Comparison of ENCODE assay signal across 1 cellular context in genomic region chr11:85694385-85694980, GRCh38.
TF ChIP-seq lines count a peak whose summit lies in the region.

No MANE protein-coding gene starts in this region.

TF ChIP-seq in Ishikawa, 13 proteins besides CTCF, POLR2A, EP300 and RAD21 (continued from another document):
- TF ChIP-seq FOXM1 (IDR thresholded peaks at IDR 0.05; ENCODE audit: borderline replicate concordance, low read depth) (no peak), NFIC (IDR thresholded peaks at IDR 0.05) (no peak), YY1 (IDR thresholded peaks at IDR 0.05; ENCODE audit: low read depth) (no peak), TAF1 (IDR thresholded peaks at IDR 0.05; ENCODE audit: low read depth) (no peak)
